13 cellular contexts compared by ENCODE assay signal in the genomic region with DNA sequence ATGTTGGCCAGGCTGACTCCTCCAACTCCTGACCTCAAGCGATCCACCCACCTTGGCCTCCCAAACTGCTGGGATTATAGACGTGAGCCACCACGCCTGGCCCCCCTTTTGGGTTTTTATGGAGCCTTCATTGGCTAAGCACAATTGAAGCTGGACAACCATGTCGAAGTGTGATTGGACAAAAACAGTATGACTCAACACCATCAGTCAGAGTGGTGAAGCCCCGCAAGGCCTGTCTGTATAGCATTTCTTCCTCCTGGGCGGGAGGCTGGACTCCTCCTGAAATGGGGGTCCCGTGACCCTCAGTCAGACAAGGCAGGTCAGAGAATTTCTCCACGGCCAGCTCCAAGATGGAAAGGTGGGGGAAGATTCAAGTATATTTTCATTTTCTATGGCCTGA. TPM values are rescaled to one million over a fixed set of nuclear protein-coding genes. Genes with fewer than 3 reads are reported as not detected.
DNase-seq lines count a peak whose midpoint lies in the region; ATAC-seq and TF ChIP-seq lines count a peak whose summit lies in the region.
"Had no signal": no experiment of that assay in that cellular context is flagged by ENCODE, and none has a peak within 500 bp of the region (broad histone marks: within the 10 kb centered on the region; RNA-seq: fewer than 3 reads in every experiment).

No MANE protein-coding gene starts in this region.

- H3K36me3 Mint-ChIP-seq in CD4-positive, alpha-beta T cell (ENCODE audit: low read depth), result no peaks in the 10 kb centered on the region

- H3K27ac ChIP-seq in left ventricle myocardium inferior (replicated peaks) (peak overlapping the region; percentile 71), WERI-Rb-1 (peak overlapping the region; percentile 48)
- H3K27ac ChIP-seq in CD4-positive, alpha-beta T cell (ENCODE audit: low read depth, low read length), result no peak overlapping the region
- H3K27ac ChIP-seq: testis had no signal

- no peaks in the 10 kb centered on the region for H3K9me3 Mint-ChIP-seq in CD4-positive, alpha-beta T cell

- H3K36me3 ChIP-seq in left ventricle myocardium inferior, result no peaks in the 10 kb centered on the region
- no peaks in the 10 kb centered on the region for H3K36me3 ChIP-seq in WERI-Rb-1

- H3K4me1 ChIP-seq in left ventricle myocardium inferior, result peaks cover 57% of the 10 kb centered on the region

- TF ChIP-seq CTCF in left ventricle myocardium inferior (IDR thresholded peaks at IDR 0.05; ENCODE audit: borderline replicate concordance), result no peak
- TF ChIP-seq CTCF in WERI-Rb-1 (IDR thresholded peaks at IDR 0.05; ENCODE audit: low read depth, low read length), result no peak
- no peak for TF ChIP-seq CTCF in CD4-positive, alpha-beta T cell (IDR thresholded peaks at IDR 0.05)

- H3K27ac Mint-ChIP-seq in CD4-positive, alpha-beta T cell, result no peak overlapping the region

- peaks cover 19% of the 10 kb centered on the region for H3K27me3 Mint-ChIP-seq in CD4-positive, alpha-beta T cell

- H3K9me3 ChIP-seq in left ventricle myocardium inferior (replicated peaks), result no peaks in the 10 kb centered on the region
- H3K9me3 ChIP-seq in WERI-Rb-1 (ENCODE audit: severe bottlenecking), result no peaks in the 10 kb centered on the region
- H3K9me3 ChIP-seq in CD4-positive, alpha-beta T cell (ENCODE audit: control insufficient read depth, low read length), result no peaks in the 10 kb centered on the region
- H3K9me3 ChIP-seq: testis had no signal

- POLR2A ChIA-PET in CD4-positive, alpha-beta T cell (lab: Charles Lee), result no interaction called here

- H3K4me1 Mint-ChIP-seq in CD4-positive, alpha-beta T cell (ENCODE audit: low read depth), result peaks cover 12% of the 10 kb centered on the region

- DNase-seq in left ventricle myocardium inferior, result no peak
- DNase-seq in Right ventricle myocardium superior, result no peak
- DNase-seq in WERI-Rb-1, result no peak
- peak; percentile 22 for DNase-seq in kidney tubule cell (ENCODE audit: low spot score)
- DNase-seq in CD4-positive, alpha-beta T cell, result no peak
- no peak for DNase-seq in activated CD8-positive, alpha-beta memory T cell treated with anti-CD3 and anti-CD28 coated beads for 24 hours
- DNase-seq in stimulated activated CD4-positive, alpha-beta T cell treated with anti-CD3 and anti-CD28 coated beads, Interleukin-1b, Interleukin-23, amount 100 ng/mL, for 48 hours, result no peak
- DNase-seq: activated CD4-positive, CD25-positive, alpha-beta regulatory T cell; left colon; NCI-H1436 treated with DMSO at 0.1 percent for 48 hours; testis had no signal

- no peak overlapping the region for H3K4me3 Mint-ChIP-seq in CD4-positive, alpha-beta T cell

- H3K27me3 ChIP-seq in left ventricle myocardium inferior (ENCODE audit: low read depth) (no peaks in the 10 kb centered on the region), WERI-Rb-1 (ENCODE audit: insufficient read depth, low read depth, severe bottlenecking) (no peaks in the 10 kb centered on the region)
- H3K27me3 ChIP-seq in CD4-positive, alpha-beta T cell (ENCODE audit: control insufficient read depth, insufficient read depth, low read length), result peaks cover 7% of the 10 kb centered on the region
- H3K27me3 ChIP-seq: testis had no signal

- no peak overlapping the region for H3K4me3 ChIP-seq in left ventricle myocardium inferior
- no peak overlapping the region for H3K4me3 ChIP-seq in WERI-Rb-1 (ENCODE audit: low read depth, low read length)
- H3K4me3 ChIP-seq: testis had no signal

- intact Hi-C loops in left ventricle myocardium inferior (cut with micrococcal nuclease) (no loop called here), Right ventricle myocardium superior (cut with DNase I) (no loop called here)
- intact Hi-C loops in CD4-positive, alpha-beta T cell (cut with DNase I, micrococcal nuclease), result no loop called here

- ATAC-seq in Right ventricle myocardium superior (ENCODE audit: poor library complexity), result no peak
- ATAC-seq in CD4-positive, alpha-beta T cell (ENCODE audit: poor library complexity), result no peak
- no peak for ATAC-seq in GM19452 (IDR thresholded peaks at IDR 0.05; ENCODE audit: unreplicated experiment)
- ATAC-seq: esophagus mucosa, left colon had no signal

- CTCF ChIA-PET in CD4-positive, alpha-beta T cell (lab: Charles Lee), result no interaction called here

RNA-seq across cellular contexts. Expression of a gene that starts 3.1 kb away (rescaled TPM):
- 155 TPM for total RNA-seq in left ventricle myocardium inferior
- 194 TPM for total RNA-seq in Right ventricle myocardium superior
- 1 to 10 TPM; 6.2 to 6.4 TPM for total RNA-seq in CD4-positive, alpha-beta T cell

Comparison
In these comparisons a context has a peak if more than half of its experiments do, and no peak if none do; other contexts are left out.
1. RNA of a gene that starts 3.1 kb away (total RNA-seq): 194 TPM in Right ventricle myocardium superior (single experiment) and 155 TPM in left ventricle myocardium inferior (single experiment); 6.2 to 6.4 TPM in CD4-positive, alpha-beta T cell; every median in the first group is over 10 times any median in the second.